In genomic region chr10:26468291-26468690, GRCh38 we compare ENCODE assay signal across 1 cellular context.
TF ChIP-seq lines count a peak whose summit lies in the region.

No MANE protein-coding gene starts in this region.

TF ChIP-seq in HCT116, 20 proteins besides CTCF, POLR2A, EP300 and RAD21 (continued from another document):
- TF ChIP-seq EGR1 (IDR thresholded peaks at IDR 0.05; ENCODE audit: low read depth) (no peak), SIN3A (IDR thresholded peaks at IDR 0.05; ENCODE audit: low read depth) (no peak), TCF7L2 (IDR thresholded peaks at IDR 0.05; ENCODE audit: borderline replicate concordance, extremely low read depth, insufficient read depth, insufficient read length) (no peak), CEBPB (IDR thresholded peaks at IDR 0.05; ENCODE audit: low read depth) (no peak), SRF (IDR thresholded peaks at IDR 0.05; ENCODE audit: low read depth) (no peak)
TF ChIP-seq in HCT116: peak in this region for 0.
